In genomic region chr5:127031863-127032232, GRCh38 we compare ENCODE assay signal across 1 cellular context.
A peak's percentile ranks its signal among the peaks of the same experiment; 100 is the strongest.
TF ChIP-seq lines count a peak whose summit lies in the region.

No MANE protein-coding gene starts in this region.

TF ChIP-seq in H1, 55 proteins besides CTCF, POLR2A, EP300 and RAD21:
- TF ChIP-seq CEBPB (IDR thresholded peaks at IDR 0.05; ENCODE audit: low read depth, low read length) (peak; percentile 74; the same call in 1 of the 2 replicates), SP1 (IDR thresholded peaks at IDR 0.05; ENCODE audit: low read depth, low read length) (no peak)
